In the genomic region with DNA sequence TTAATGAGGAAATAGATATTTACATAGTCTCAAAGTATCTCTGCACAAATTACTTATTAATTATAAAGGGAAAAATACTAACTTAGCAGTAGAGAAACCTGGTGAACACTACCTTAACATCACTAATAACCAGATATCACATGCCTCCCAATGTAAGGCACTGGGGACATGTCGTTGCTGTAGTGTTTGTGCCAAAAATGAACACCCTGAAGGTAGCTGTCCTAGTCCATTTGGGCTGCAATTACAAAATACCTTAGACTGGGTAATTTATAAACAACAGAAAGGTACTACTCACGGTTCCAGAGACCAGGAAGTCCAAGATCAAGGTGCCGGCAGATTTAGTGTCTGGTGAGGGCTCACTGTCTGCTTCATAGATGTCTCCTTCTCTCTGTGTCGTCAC, we compare ENCODE assay signal across 31 cellular contexts. TPM values are rescaled to one million over a fixed set of nuclear protein-coding genes. Genes with fewer than 3 reads are reported as not detected.
"Had no signal": no experiment of that assay in that cellular context is flagged by ENCODE, and none has a peak within 500 bp of the region (broad histone marks: within the 10 kb centered on the region; RNA-seq: fewer than 3 reads in every experiment).

No MANE protein-coding gene starts in this region.

- H3K27ac ChIP-seq: stomach, suprapubic skin, testis, thoracic aorta, thyroid gland, tibial artery, tibial nerve, transverse colon, upper lobe of left lung, upper lobe of right lung, uterus, vagina had no signal

- ATAC-seq: stimulated activated effector memory CD8-positive, alpha-beta T cell treated with anti-CD3 and anti-CD28 coated beads, Interleukin-12 subunit alpha, Interleukin-12 subunit beta, amount 100 ng/mL, for 72 hours; stimulated activated memory B cell treated with anti-CD40 and anti-IgM and Interleukin-4, amounts not matched to agents 10 μg/mL and 1 μg/mL and 100 μg/mL, for 72 hours; stimulated activated naive B cell treated with anti-CD40 and anti-IgM and Interleukin-4, amounts not matched to agents 10 μg/mL and 1 μg/mL and 100 μg/mL, for 72 hours; stimulated activated naive CD8-positive, alpha-beta T cell treated with anti-CD3 and anti-CD28 coated beads, Interleukin-15, amount 100 ng/mL, for 72 hours; stimulated activated naive CD8-positive, alpha-beta T cell treated with anti-CD3 and anti-CD28 coated beads, Interleukin-15, Interleukin-2, amounts not matched to agents 100 U/mL and 50 U/mL, for 24 hours; upper lobe of right lung had no signal

- H3K27me3 ChIP-seq: suprapubic skin, testis, tibial artery, transverse colon, upper lobe of left lung, upper lobe of right lung, vagina had no signal

- H3K9me3 ChIP-seq: stomach, suprapubic skin, testis, thoracic aorta, thyroid gland, tibial artery, tibial nerve, transverse colon, upper lobe of left lung, upper lobe of right lung, uterus, vagina had no signal

- FAIRE-seq: urothelium cell line had no signal

- H3K36me3 ChIP-seq: stomach, suprapubic skin, thoracic aorta, thyroid gland, tibial artery, tibial nerve, transverse colon, upper lobe of left lung, upper lobe of right lung, uterus, vagina had no signal

- H3K4me3 ChIP-seq: stomach, suprapubic skin, testis, thoracic aorta, thyroid gland, tibial artery, tibial nerve, transverse colon, upper lobe of left lung, upper lobe of right lung, uterus, vagina had no signal

- H3K4me1 ChIP-seq: stomach, suprapubic skin, testis, thyroid gland, tibial artery, tibial nerve, transverse colon, upper lobe of left lung, upper lobe of right lung, uterus, vagina had no signal

- DNase-seq: stimulated activated CD4-positive, alpha-beta T cell treated with anti-CD3 and anti-CD28 coated beads, Interleukin-2, amount 100 ng/mL, for 48 hours; stimulated activated CD4-positive, alpha-beta T cell treated with anti-CD3 and anti-CD28 coated beads, Interleukin-4, amount 100 ng/mL, for 1 hour; stimulated activated CD4-positive, alpha-beta T cell treated with anti-CD3 and anti-CD28 coated beads, Interleukin-4, amount 100 ng/mL, for 24 hours; stimulated activated CD4-positive, alpha-beta T cell treated with anti-CD3 and anti-CD28 coated beads, Interleukin-4, amount 100 ng/mL, for 4 hours; stimulated activated CD8-positive, alpha-beta memory T cell treated with anti-CD3 and anti-CD28 coated beads, Interleukin-4, amount 100 ng/mL, for 48 hours; stimulated activated naive B cell treated with anti-CD40 and anti-IgM and Interleukin-4, amounts not matched to agents 10 μg/mL and 1 μg/mL and 100 μg/mL, for 72 hours; stimulated activated naive CD4-positive, alpha-beta T cell; stimulated activated naive CD4-positive, alpha-beta T cell treated with Interleukin-2 at 50 U/mL for 16 hours; stimulated activated naive CD8-positive, alpha-beta T cell treated with anti-CD3 and anti-CD28 coated beads, Interleukin-15, amount 100 ng/mL, for 72 hours; stimulated activated naive CD8-positive, alpha-beta T cell treated with anti-CD3 and anti-CD28 coated beads, Interleukin-15, Interleukin-2, amounts not matched to agents 100 U/mL and 50 U/mL, for 24 hours; stomach; substantia nigra; testis; thyroid gland; tibial artery; transverse colon; trophoblast cell; upper lobe of left lung; upper lobe of right lung; uterus had no signal

RNA-seq across cellular contexts. Expression of gene MPC1L, which starts 10.7 kb away (rescaled TPM):
- total RNA-seq: stomach, subcutaneous adipose tissue, suprapubic skin, temporal lobe, thoracic aorta, thyroid gland, tibial nerve, transverse colon, upper lobe of left lung, upper lobe of right lung, ureter, urinary bladder, uterus, vagina had no signal
- polyA plus RNA-seq: stomach, urinary bladder had no signal
